ENCODE assay signal across 2 cellular contexts in the genomic region with DNA sequence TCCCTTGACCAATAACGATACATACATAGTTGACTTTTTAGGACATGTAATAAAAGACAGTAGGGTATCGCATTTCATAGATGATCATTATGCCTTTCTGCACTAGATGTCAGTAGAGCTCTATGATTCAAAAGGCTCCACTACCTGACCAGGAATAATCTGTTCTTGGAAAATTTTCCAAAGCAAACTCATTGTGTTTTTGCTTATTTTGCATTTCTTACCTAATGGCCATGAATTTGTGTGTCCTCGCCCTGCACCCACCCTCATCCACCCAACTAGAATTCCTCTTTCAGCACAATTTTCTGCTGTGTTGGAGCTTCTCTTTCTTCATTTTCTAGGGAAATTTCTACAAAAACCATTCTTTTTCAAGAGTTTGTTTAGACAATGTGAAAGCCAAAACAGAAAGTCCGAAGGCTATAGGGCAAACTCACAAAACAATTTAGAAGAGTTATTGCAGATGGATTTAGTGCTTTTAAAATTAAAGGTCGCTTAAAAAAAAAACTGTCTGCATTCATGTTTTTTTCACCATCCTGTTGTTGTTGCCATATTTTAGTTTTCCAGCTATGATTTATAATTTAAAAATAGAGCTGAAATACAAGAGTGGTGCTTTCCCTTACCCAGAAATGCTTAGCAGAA.
TF ChIP-seq lines count a peak whose summit lies in the region.

No MANE protein-coding gene starts in this region.

TF ChIP-seq in GM23338, 12 proteins besides CTCF, POLR2A, EP300 and RAD21 (continued from another document and continues in another):
- TF ChIP-seq, protein P1, sequence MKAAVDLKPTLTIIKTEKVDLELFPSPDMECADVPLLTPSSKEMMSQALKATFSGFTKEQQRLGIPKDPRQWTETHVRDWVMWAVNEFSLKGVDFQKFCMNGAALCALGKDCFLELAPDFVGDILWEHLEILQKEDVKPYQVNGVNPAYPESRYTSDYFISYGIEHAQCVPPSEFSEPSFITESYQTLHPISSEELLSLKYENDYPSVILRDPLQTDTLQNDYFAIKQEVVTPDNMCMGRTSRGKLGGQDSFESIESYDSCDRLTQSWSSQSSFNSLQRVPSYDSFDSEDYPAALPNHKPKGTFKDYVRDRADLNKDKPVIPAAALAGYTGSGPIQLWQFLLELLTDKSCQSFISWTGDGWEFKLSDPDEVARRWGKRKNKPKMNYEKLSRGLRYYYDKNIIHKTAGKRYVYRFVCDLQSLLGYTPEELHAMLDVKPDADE (IDR thresholded peaks at IDR 0.05) = no peak
- TF ChIP-seq JUNB (IDR thresholded peaks at IDR 0.05; ENCODE audit: unreplicated experiment) = no peak
- TF ChIP-seq, protein P2, sequence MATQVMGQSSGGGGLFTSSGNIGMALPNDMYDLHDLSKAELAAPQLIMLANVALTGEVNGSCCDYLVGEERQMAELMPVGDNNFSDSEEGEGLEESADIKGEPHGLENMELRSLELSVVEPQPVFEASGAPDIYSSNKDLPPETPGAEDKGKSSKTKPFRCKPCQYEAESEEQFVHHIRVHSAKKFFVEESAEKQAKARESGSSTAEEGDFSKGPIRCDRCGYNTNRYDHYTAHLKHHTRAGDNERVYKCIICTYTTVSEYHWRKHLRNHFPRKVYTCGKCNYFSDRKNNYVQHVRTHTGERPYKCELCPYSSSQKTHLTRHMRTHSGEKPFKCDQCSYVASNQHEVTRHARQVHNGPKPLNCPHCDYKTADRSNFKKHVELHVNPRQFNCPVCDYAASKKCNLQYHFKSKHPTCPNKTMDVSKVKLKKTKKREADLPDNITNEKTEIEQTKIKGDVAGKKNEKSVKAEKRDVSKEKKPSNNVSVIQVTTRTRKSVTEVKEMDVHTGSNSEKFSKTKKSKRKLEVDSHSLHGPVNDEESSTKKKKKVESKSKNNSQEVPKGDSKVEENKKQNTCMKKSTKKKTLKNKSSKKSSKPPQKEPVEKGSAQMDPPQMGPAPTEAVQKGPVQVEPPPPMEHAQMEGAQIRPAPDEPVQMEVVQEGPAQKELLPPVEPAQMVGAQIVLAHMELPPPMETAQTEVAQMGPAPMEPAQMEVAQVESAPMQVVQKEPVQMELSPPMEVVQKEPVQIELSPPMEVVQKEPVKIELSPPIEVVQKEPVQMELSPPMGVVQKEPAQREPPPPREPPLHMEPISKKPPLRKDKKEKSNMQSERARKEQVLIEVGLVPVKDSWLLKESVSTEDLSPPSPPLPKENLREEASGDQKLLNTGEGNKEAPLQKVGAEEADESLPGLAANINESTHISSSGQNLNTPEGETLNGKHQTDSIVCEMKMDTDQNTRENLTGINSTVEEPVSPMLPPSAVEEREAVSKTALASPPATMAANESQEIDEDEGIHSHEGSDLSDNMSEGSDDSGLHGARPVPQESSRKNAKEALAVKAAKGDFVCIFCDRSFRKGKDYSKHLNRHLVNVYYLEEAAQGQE (IDR thresholded peaks at IDR 0.05; ENCODE audit: unreplicated experiment) = no peak
- TF ChIP-seq NANOG (IDR thresholded peaks at IDR 0.05; ENCODE audit: borderline replicate concordance) = no peak
- TF ChIP-seq, protein P3, sequence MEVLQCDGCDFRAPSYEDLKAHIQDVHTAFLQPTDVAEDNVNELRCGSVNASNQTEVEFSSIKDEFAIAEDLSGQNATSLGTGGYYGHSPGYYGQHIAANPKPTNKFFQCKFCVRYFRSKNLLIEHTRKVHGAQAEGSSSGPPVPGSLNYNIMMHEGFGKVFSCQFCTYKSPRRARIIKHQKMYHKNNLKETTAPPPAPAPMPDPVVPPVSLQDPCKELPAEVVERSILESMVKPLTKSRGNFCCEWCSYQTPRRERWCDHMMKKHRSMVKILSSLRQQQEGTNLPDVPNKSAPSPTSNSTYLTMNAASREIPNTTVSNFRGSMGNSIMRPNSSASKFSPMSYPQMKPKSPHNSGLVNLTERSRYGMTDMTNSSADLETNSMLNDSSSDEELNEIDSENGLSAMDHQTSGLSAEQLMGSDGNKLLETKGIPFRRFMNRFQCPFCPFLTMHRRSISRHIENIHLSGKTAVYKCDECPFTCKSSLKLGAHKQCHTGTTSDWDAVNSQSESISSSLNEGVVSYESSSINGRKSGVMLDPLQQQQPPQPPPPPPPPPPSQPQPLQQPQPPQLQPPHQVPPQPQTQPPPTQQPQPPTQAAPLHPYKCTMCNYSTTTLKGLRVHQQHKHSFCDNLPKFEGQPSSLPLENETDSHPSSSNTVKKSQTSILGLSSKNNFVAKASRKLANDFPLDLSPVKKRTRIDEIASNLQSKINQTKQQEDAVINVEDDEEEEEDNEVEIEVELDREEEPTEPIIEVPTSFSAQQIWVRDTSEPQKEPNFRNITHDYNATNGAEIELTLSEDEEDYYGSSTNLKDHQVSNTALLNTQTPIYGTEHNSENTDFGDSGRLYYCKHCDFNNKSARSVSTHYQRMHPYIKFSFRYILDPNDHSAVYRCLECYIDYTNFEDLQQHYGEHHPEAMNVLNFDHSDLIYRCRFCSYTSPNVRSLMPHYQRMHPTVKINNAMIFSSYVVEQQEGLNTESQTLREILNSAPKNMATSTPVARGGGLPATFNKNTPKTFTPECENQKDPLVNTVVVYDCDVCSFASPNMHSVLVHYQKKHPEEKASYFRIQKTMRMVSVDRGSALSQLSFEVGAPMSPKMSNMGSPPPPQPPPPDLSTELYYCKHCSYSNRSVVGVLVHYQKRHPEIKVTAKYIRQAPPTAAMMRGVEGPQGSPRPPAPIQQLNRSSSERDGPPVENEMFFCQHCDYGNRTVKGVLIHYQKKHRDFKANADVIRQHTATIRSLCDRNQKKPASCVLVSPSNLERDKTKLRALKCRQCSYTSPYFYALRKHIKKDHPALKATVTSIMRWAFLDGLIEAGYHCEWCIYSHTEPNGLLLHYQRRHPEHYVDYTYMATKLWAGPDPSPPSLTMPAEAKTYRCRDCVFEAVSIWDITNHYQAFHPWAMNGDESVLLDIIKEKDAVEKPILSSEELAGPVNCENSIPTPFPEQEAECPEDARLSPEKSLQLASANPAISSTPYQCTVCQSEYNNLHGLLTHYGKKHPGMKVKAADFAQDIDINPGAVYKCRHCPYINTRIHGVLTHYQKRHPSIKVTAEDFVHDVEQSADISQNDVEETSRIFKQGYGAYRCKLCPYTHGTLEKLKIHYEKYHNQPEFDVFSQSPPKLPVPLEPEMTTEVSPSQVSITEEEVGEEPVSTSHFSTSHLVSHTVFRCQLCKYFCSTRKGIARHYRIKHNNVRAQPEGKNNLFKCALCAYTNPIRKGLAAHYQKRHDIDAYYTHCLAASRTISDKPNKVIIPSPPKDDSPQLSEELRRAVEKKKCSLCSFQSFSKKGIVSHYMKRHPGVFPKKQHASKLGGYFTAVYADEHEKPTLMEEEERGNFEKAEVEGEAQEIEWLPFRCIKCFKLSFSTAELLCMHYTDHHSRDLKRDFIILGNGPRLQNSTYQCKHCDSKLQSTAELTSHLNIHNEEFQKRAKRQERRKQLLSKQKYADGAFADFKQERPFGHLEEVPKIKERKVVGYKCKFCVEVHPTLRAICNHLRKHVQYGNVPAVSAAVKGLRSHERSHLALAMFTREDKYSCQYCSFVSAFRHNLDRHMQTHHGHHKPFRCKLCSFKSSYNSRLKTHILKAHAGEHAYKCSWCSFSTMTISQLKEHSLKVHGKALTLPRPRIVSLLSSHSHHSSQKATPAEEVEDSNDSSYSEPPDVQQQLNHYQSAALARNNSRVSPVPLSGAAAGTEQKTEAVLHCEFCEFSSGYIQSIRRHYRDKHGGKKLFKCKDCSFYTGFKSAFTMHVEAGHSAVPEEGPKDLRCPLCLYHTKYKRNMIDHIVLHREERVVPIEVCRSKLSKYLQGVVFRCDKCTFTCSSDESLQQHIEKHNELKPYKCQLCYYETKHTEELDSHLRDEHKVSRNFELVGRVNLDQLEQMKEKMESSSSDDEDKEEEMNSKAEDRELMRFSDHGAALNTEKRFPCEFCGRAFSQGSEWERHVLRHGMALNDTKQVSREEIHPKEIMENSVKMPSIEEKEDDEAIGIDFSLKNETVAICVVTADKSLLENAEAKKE (CRISPR knock-in tag; IDR thresholded peaks at IDR 0.05) = no peak
- no peak for TF ChIP-seq STAT1 (IDR thresholded peaks at IDR 0.05; ENCODE audit: unreplicated experiment)
- no peak for TF ChIP-seq EZH2phosphoT487 (IDR thresholded peaks at IDR 0.05; ENCODE audit: unreplicated experiment)
- no peak for TF ChIP-seq EZH2 (IDR thresholded peaks at IDR 0.05; ENCODE audit: low read depth, unreplicated experiment)

TF ChIP-seq in endothelial cell of umbilical vein, 7 proteins besides CTCF, POLR2A, EP300 and RAD21 (continued from another document):
- TF ChIP-seq JUN (IDR thresholded peaks at IDR 0.05; ENCODE audit: borderline replicate concordance, insufficient read depth, insufficient read length, low read depth) = no peak
